Comparison of ENCODE assay signal across 15 cellular contexts in genomic region chr6:155623450-155624178, GRCh38.
DNase-seq lines count a peak whose midpoint lies in the region; ATAC-seq, FAIRE-seq and TF ChIP-seq lines count a peak whose summit lies in the region.
"Had no signal": no experiment of that assay in that cellular context is flagged by ENCODE, and none has a peak within 500 bp of the region (broad histone marks: within the 10 kb centered on the region; RNA-seq: fewer than 3 reads in every experiment).

No MANE protein-coding gene starts in this region.

- H3K27ac ChIP-seq in HUES48 (ENCODE audit: low read depth, low read length) (peak overlapping the region; percentile 95), H1 (ENCODE audit: low read depth, low read length) (peak overlapping the region; percentile 86), neural progenitor cell (no peak overlapping the region), sigmoid colon (no peak overlapping the region), spleen (no peak overlapping the region), right lobe of liver (no peak overlapping the region)

- no peaks in the 10 kb centered on the region for H3K36me3 ChIP-seq in HUES48 (ENCODE audit: control insufficient read depth, insufficient read depth, low read length)
- H3K36me3 ChIP-seq in H1 (ENCODE audit: control insufficient read depth in 2 of 4, insufficient read depth in 4 of 4, low read length in 3 of 4) = no peaks in the 10 kb centered on the region
- no peaks in the 10 kb centered on the region for H3K36me3 ChIP-seq in iPS-15b (ENCODE audit: control insufficient read depth, insufficient read depth, low read length)
- no peaks in the 10 kb centered on the region for H3K36me3 ChIP-seq in neural progenitor cell
- H3K36me3 ChIP-seq in sigmoid colon = no peaks in the 10 kb centered on the region
- H3K36me3 ChIP-seq in spleen = no peaks in the 10 kb centered on the region
- no peaks in the 10 kb centered on the region for H3K36me3 ChIP-seq in right lobe of liver

- H2BK5ac ChIP-seq in H1 (ENCODE audit: low read depth, low read length) = peak overlapping the region; percentile 96; the same call in 1 of the 2 replicates

- H3K4me1 Mint-ChIP-seq in neural progenitor cell = no peaks in the 10 kb centered on the region

- H3K56ac ChIP-seq in H1 (replicated peaks; ENCODE audit: insufficient read length, low read depth, low read length) = no peak overlapping the region

- H3K4me3 ChIP-seq in HUES48 (ENCODE audit: low read depth, low read length) (peak overlapping the region; percentile 29; the same call in 1 of the 2 replicates), H1 (ENCODE audit: extremely low read depth in 1 of 4, insufficient read depth in 2 of 4, low read depth in 3 of 4, low read length in 4 of 4) (peak overlapping the region in 1 of 4 experiments; percentile 33; a peak in 1 of 8 replicates), iPS-15b (ENCODE audit: low read depth, low read length) (no peak overlapping the region), neural progenitor cell (no peak overlapping the region), sigmoid colon (no peak overlapping the region), spleen (no peak overlapping the region), right lobe of liver (no peak overlapping the region)
- H3K4me3 ChIP-seq: GM12878, K562 had no signal

- no peak overlapping the region for H3K14ac ChIP-seq in H1 (ENCODE audit: insufficient read length)

- peak overlapping the region; percentile 94 for H2BK120ac ChIP-seq in H1 (replicated peaks; ENCODE audit: low read depth, low read length)

- H3K36me3 Mint-ChIP-seq in neural progenitor cell = no peaks in the 10 kb centered on the region

- H2AK5ac ChIP-seq in H1 (ENCODE audit: low read depth, low read length) = no peak overlapping the region

- peak overlapping the region; percentile 72; the same call in 1 of the 2 replicates for H2BK12ac ChIP-seq in H1 (ENCODE audit: low read depth, low read length)

- H3F3A ChIP-seq in neural progenitor cell (ENCODE audit: low read depth) = no peaks in the 10 kb centered on the region

- CTCF ChIA-PET in H1 (lab: Charles Lee; ENCODE audit: partially characterized antibody) = no interaction called here

- no peaks in the 10 kb centered on the region for H3K23me2 ChIP-seq in H1 (ENCODE audit: low read depth, low read length)

- H3K27me3 Mint-ChIP-seq in neural progenitor cell (ENCODE audit: insufficient read depth, low read depth) = no peaks in the 10 kb centered on the region
- H3K27me3 Mint-ChIP-seq: CD4-positive, alpha-beta T cell had no signal

- peak overlapping the region; percentile 92 for H3K4ac ChIP-seq in H1 (replicated peaks; ENCODE audit: insufficient read length, low read depth, low read length)

- no peaks in the 10 kb centered on the region for H3K27me3 ChIP-seq in HUES48 (ENCODE audit: control insufficient read depth, insufficient read depth, low read length)
- H3K27me3 ChIP-seq in H1 (replicated peaks in 1 of 4; ENCODE audit: control insufficient read depth in 3 of 4, extremely low read depth in 1 of 4, insufficient read depth in 3 of 4, low read length in 3 of 4) = no peaks in the 10 kb centered on the region
- H3K27me3 ChIP-seq in iPS-15b (ENCODE audit: control insufficient read depth, insufficient read depth, low read length) = no peaks in the 10 kb centered on the region
- H3K27me3 ChIP-seq in neural progenitor cell = no peaks in the 10 kb centered on the region
- H3K27me3 ChIP-seq in sigmoid colon = no peaks in the 10 kb centered on the region
- H3K27me3 ChIP-seq in spleen (replicated peaks in 1 of 7) = no peaks in the 10 kb centered on the region
- no peaks in the 10 kb centered on the region for H3K27me3 ChIP-seq in right lobe of liver

- TF ChIP-seq POLR2A in H1 (IDR thresholded peaks at IDR 0.05; ENCODE audit: control extremely low read depth in 1 of 2, low read depth in 2 of 2, low read length in 2 of 2) (no peak), sigmoid colon (IDR thresholded peaks at IDR 0.05) (no peak), spleen (IDR thresholded peaks at IDR 0.05) (no peak), right lobe of liver (IDR thresholded peaks at IDR 0.05) (no peak)

- WGBS in H1 (ENCODE audit: extremely low coverage in 1 of 2, insufficient coverage in 1 of 2, insufficient read length in 1 of 2, insufficient replicate concordance in 2 of 2, low coverage in 1 of 2, low lambda C conversion rate in 2 of 2, missing lambda C conversion rate in 1 of 2), 2 experiments = 27% methylated on average over 2 of the region's 2 CpGs; no CpG with 5 or more reads in 1 of the 2 experiments
- whole genome bisulfite sequencing in sigmoid colon, 2 donors = 69 to 80% methylated on average over 2 of the region's 2 CpGs
- 60 to 94% (median 83%) methylated on average over 2 of the region's 2 CpGs for WGBS in spleen, 5 donors
- WGBS in right lobe of liver (ENCODE audit: insufficient coverage, low coverage, low lambda C conversion rate, missing lambda C conversion rate) = 33% methylated on average over 2 of the region's 2 CpGs

- no peaks in the 10 kb centered on the region for H4K20me1 ChIP-seq in H1 (replicated peaks in 1 of 2; ENCODE audit: control insufficient read depth in 1 of 2, insufficient read depth in 2 of 2, low read length in 2 of 2)
- H4K20me1 ChIP-seq in neural progenitor cell (ENCODE audit: low read depth) = no peaks in the 10 kb centered on the region

- H3K4me3 Mint-ChIP-seq in neural progenitor cell = no peak overlapping the region
- H3K4me3 Mint-ChIP-seq: B cell; CD4-positive, alpha-beta T cell had no signal

- no peaks in the 10 kb centered on the region for H3K9me3 Mint-ChIP-seq in neural progenitor cell
- H3K9me3 Mint-ChIP-seq: CD4-positive, alpha-beta T cell had no signal

- H2BK20ac ChIP-seq in H1 (ENCODE audit: low read length) = peak overlapping the region; percentile 67

- H4K91ac ChIP-seq in H1 (replicated peaks; ENCODE audit: insufficient read length, low read length) = peak overlapping the region; percentile 94

- no peak overlapping the region for H4K8ac ChIP-seq in H1 (ENCODE audit: extremely low read depth, insufficient read depth, low read length)

- H3K9me3 ChIP-seq in HUES48 (ENCODE audit: control insufficient read depth, insufficient read depth, low read length) (no peaks in the 10 kb centered on the region), H1 (ENCODE audit: insufficient read depth in 2 of 2, low read depth in 1 of 2, low read length in 1 of 2) (no peaks in the 10 kb centered on the region), iPS-15b (ENCODE audit: control insufficient read depth, insufficient read depth, low read length) (no peaks in the 10 kb centered on the region), neural progenitor cell (ENCODE audit: low read depth) (no peaks in the 10 kb centered on the region), sigmoid colon (no peaks in the 10 kb centered on the region), spleen (peaks cover 0 to 7% (median 0%) of the 10 kb centered on the region in 8 donors), right lobe of liver (no peaks in the 10 kb centered on the region)

- no peak for FAIRE-seq in H1 (lab: Jason Lieb, UNC)
- FAIRE-seq: A204.1, GM12878, GM18507, K562 had no signal

- no peak overlapping the region for H3K27ac Mint-ChIP-seq in neural progenitor cell
- H3K27ac Mint-ChIP-seq: B cell; CD4-positive, alpha-beta T cell had no signal

- TF ChIP-seq EP300 in H1 (IDR thresholded peaks at IDR 0.05; ENCODE audit: borderline replicate concordance in 1 of 2, low read depth in 2 of 2, low read length in 2 of 2) (no peak), sigmoid colon (IDR thresholded peaks at IDR 0.05) (no peak)

- H3K23ac ChIP-seq in H1 (ENCODE audit: insufficient read length) = no peak overlapping the region

- peak overlapping the region; percentile 38 to 50; a peak in 3 of 4 replicates for H3K4me2 ChIP-seq in H1 (ENCODE audit: insufficient read depth in 1 of 2, low read depth in 2 of 2, low read length in 2 of 2)
- no peak overlapping the region for H3K4me2 ChIP-seq in neural progenitor cell

- peak in 1 of 2 experiments; percentile 39 for DNase-seq in H1 (ENCODE audit: low read depth in 1 of 2, low spot score in 2 of 2)
- DNase-seq in neural progenitor cell (ENCODE audit: low spot score) = no peak
- DNase-seq in sigmoid colon = no peak
- no peak for DNase-seq in spleen
- DNase-seq in right lobe of liver = no peak
- DNase-seq: C1 segment of cervical spinal cord; CD4-positive, alpha-beta T cell; DMS79 had no signal

- TF ChIP-seq CTCF in H1 (IDR thresholded peaks at IDR 0.05; ENCODE audit: control extremely low read depth in 1 of 3, insufficient read depth in 1 of 3, low read depth in 1 of 3, low read length in 3 of 3) (no peak), neural progenitor cell (IDR thresholded peaks at IDR 0.05) (no peak), sigmoid colon (IDR thresholded peaks at IDR 0.05) (no peak), spleen (IDR thresholded peaks at IDR 0.05 in 8 of 11, conservative IDR thresholded peaks at IDR 0.05 in 3 of 11) (no peak), right lobe of liver (IDR thresholded peaks at IDR 0.05) (no peak)

- peaks cover 23% of the 10 kb centered on the region for H3K4me1 ChIP-seq in HUES48 (ENCODE audit: control insufficient read depth, insufficient read depth, low read length)
- peaks cover 2 to 8% (median 4%) of the 10 kb centered on the region in 4 experiments; a peak in 4 of 7 replicates for H3K4me1 ChIP-seq in H1 (replicated peaks in 1 of 4; ENCODE audit: control insufficient read depth in 3 of 4, insufficient read depth in 4 of 4, low read length in 3 of 4)
- peaks cover 15% of the 10 kb centered on the region for H3K4me1 ChIP-seq in iPS-15b (ENCODE audit: control insufficient read depth, insufficient read depth, low read length)
- H3K4me1 ChIP-seq in neural progenitor cell = no peaks in the 10 kb centered on the region
- no peaks in the 10 kb centered on the region for H3K4me1 ChIP-seq in sigmoid colon
- H3K4me1 ChIP-seq in spleen = no peaks in the 10 kb centered on the region
- H3K4me1 ChIP-seq in right lobe of liver = no peaks in the 10 kb centered on the region

- H2AFZ ChIP-seq in H1 (ENCODE audit: low read length) (peak overlapping the region; percentile 93), neural progenitor cell (replicated peaks) (peak overlapping the region; percentile 53)

- no peak for ATAC-seq in right lobe of liver
- ATAC-seq: GM12878, K562 had no signal

- H3K79me1 ChIP-seq in H1 (ENCODE audit: low read depth, low read length) = no peaks in the 10 kb centered on the region

- intact Hi-C loops in sigmoid colon (cut with DNase I) = no loop called here
- intact Hi-C loops in spleen (cut with DNase I; ENCODE audit: low total_unique reads) = no loop called here
- intact Hi-C loops in right lobe of liver (cut with DNase I) = no loop called here

- H3K9ac ChIP-seq in HUES48 (ENCODE audit: low read depth, low read length) (peak overlapping the region; percentile 74), H1 (replicated peaks in 1 of 4; ENCODE audit: extremely low read depth in 1 of 4, low read depth in 3 of 4, low read length in 3 of 4) (peak overlapping the region in 1 of 4 experiments; percentile 5; a peak in 1 of 7 replicates), iPS-15b (ENCODE audit: low read depth, low read length) (peak overlapping the region; percentile 3), neural progenitor cell (no peak overlapping the region)

- no peaks in the 10 kb centered on the region for H3K79me2 ChIP-seq in H1 (ENCODE audit: control insufficient read depth in 1 of 2, insufficient read depth in 2 of 2, low read length in 2 of 2)
- H3K79me2 ChIP-seq in neural progenitor cell (ENCODE audit: low read depth) = no peaks in the 10 kb centered on the region

- H2BK15ac ChIP-seq in H1 (ENCODE audit: low read length) = no peak overlapping the region

- peak overlapping the region; percentile 78 for H4K5ac ChIP-seq in H1 (ENCODE audit: insufficient read length, low read depth, low read length)

- POLR2A ChIA-PET in H1 (lab: Charles Lee; ENCODE audit: partially characterized antibody) = no interaction called here

- TF ChIP-seq RAD21 in H1 (IDR thresholded peaks at IDR 0.05 in 1 of 2, conservative IDR thresholded peaks at IDR 0.05 in 1 of 2; ENCODE audit: low read depth in 2 of 2, low read length in 2 of 2) = no peak

- H3K18ac ChIP-seq in H1 (ENCODE audit: extremely low read depth, low read length) = peak overlapping the region; percentile 75; the same call in 1 of the 2 replicates

Comparison
In these comparisons a context has a peak if more than half of its experiments do, and no peak if none do; other contexts are left out.
1. H3K27ac ChIP-seq: peak in HUES48 (single experiment) and H1 (single experiment); none in neural progenitor cell (single experiment), sigmoid colon (0 of 4), spleen (0 of 8) and right lobe of liver (0 of 3).